In genomic region chr11:88315015-88315414, GRCh38 we compare ENCODE assay signal across 24 cellular contexts. TPM values are rescaled to one million over a fixed set of nuclear protein-coding genes. Genes with fewer than 3 reads are reported as not detected.
DNase-seq lines count a peak whose midpoint lies in the region; ATAC-seq and TF ChIP-seq lines count a peak whose summit lies in the region.
"Had no signal": no experiment of that assay in that cellular context is flagged by ENCODE, and none has a peak within 500 bp of the region (broad histone marks: within the 10 kb centered on the region; RNA-seq: fewer than 3 reads in every experiment).

No MANE protein-coding gene starts in this region.

- H2AFZ ChIP-seq in SK-N-SH (ENCODE audit: low read depth): no peak overlapping the region

- H3K4me1 Mint-ChIP-seq in MCF 10A (ENCODE audit: insufficient read depth, unreplicated experiment) (peaks cover 26% of the 10 kb centered on the region), mesothelial cell of epicardium (peaks cover 26% of the 10 kb centered on the region)
- peaks cover 54% of the 10 kb centered on the region for H3K4me1 Mint-ChIP-seq in central memory CD8-positive, alpha-beta T cell

- H4K20me1 ChIP-seq in SK-N-SH (ENCODE audit: insufficient read depth): no peaks in the 10 kb centered on the region

- no peaks in the 10 kb centered on the region for H3K9me3 ChIP-seq in breast epithelium
- no peaks in the 10 kb centered on the region for H3K9me3 ChIP-seq in upper lobe of right lung
- no peaks in the 10 kb centered on the region for H3K9me3 ChIP-seq in SK-N-SH
- H3K9me3 ChIP-seq: BLaER1, MG63, SJCRH30 had no signal

- H3K36me3 ChIP-seq in breast epithelium: no peaks in the 10 kb centered on the region
- peaks cover 3% of the 10 kb centered on the region for H3K36me3 ChIP-seq in upper lobe of right lung
- H3K36me3 ChIP-seq in SK-N-SH (replicated peaks in 1 of 2; ENCODE audit: control insufficient read depth in 1 of 2, insufficient read depth in 2 of 2, low read length in 1 of 2): no peaks in the 10 kb centered on the region
- H3K36me3 ChIP-seq: MG63, SJCRH30 had no signal

- H3K4me2 ChIP-seq in SK-N-SH: no peak overlapping the region
- H3K4me2 ChIP-seq: BLaER1 had no signal

- no peak for ATAC-seq in central memory CD8-positive, alpha-beta T cell (replicated peaks; ENCODE audit: extremely low read depth, poor library complexity, severe bottlenecking)
- peak; percentile 40 for ATAC-seq in upper lobe of right lung
- ATAC-seq: K562, PC-3, Right ventricle myocardium inferior had no signal

- no peak for TF ChIP-seq CTCF in MCF 10A (IDR thresholded peaks at IDR 0.05; ENCODE audit: unreplicated experiment)
- TF ChIP-seq CTCF in breast epithelium (IDR thresholded peaks at IDR 0.05): no peak
- TF ChIP-seq CTCF in mesothelial cell of epicardium (IDR thresholded peaks at IDR 0.05; ENCODE audit: unreplicated experiment): no peak
- TF ChIP-seq CTCF in upper lobe of right lung (IDR thresholded peaks at IDR 0.05): no peak
- TF ChIP-seq CTCF in SK-N-SH (IDR thresholded peaks at IDR 0.05): no peak

- H3K4me1 ChIP-seq in breast epithelium: no peaks in the 10 kb centered on the region
- peaks cover 18% of the 10 kb centered on the region for H3K4me1 ChIP-seq in upper lobe of right lung
- H3K4me1 ChIP-seq in SK-N-SH (ENCODE audit: control insufficient read depth in 1 of 2, insufficient read depth in 2 of 2, low read depth in 1 of 2, low read length in 1 of 2): peaks cover 0 to 11% of the 10 kb centered on the region in 2 experiments; a peak in 2 of 4 replicates
- H3K4me1 ChIP-seq: BLaER1, SJCRH30 had no signal

- 89% methylated on average over 2 of the region's 2 CpGs for WGBS in SK-N-SH (ENCODE audit: low lambda C conversion rate)

- TF ChIP-seq RAD21 in SK-N-SH (IDR thresholded peaks at IDR 0.05; ENCODE audit: low read length): no peak

- H3K9ac ChIP-seq in SK-N-SH: no peak overlapping the region
- H3K9ac ChIP-seq: BLaER1 had no signal

- H3K4me3 ChIP-seq in breast epithelium (no peak overlapping the region), upper lobe of right lung (no peak overlapping the region), SK-N-SH (ENCODE audit: low read depth in 2 of 2, low read length in 1 of 2) (no peak overlapping the region)
- H3K4me3 ChIP-seq: BLaER1, K562, MG63, SJCRH30 had no signal

- H3K4me3 Mint-ChIP-seq in MCF 10A (ENCODE audit: unreplicated experiment) (no peak overlapping the region), mesothelial cell of epicardium (no peak overlapping the region)
- no peak overlapping the region for H3K4me3 Mint-ChIP-seq in central memory CD8-positive, alpha-beta T cell
- H3K4me3 Mint-ChIP-seq: CD4-positive, alpha-beta T cell had no signal

- POLR2A ChIA-PET in MCF 10A (lab: Yijun Ruan, JAX) (interaction anchor here (1.1 to 1.5 kb wide), 2 partner anchors 23 to 136 kb away, joined by 3 read pairs; partner anchors contain the start of gene CTSC), SK-N-SH (lab: Yijun Ruan, JAX) (no interaction called here)

- no TSS peak for BruUV-seq in MCF 10A (replicated peaks; lab: Mats Ljungman, UMichigan)

- no peaks in the 10 kb centered on the region for H3K79me2 ChIP-seq in SK-N-SH (ENCODE audit: insufficient read depth)

- CTCF ChIA-PET in MCF 10A (lab: Yijun Ruan, JAX): interaction anchor here (1.0 kb wide), 1 partner anchor 27 kb away, joined by 3 read pairs; no protein-coding TSS in a partner anchor
- CTCF ChIA-PET in SK-N-SH (lab: Yijun Ruan, JAX): no interaction called here

- H3F3A ChIP-seq in SK-N-SH (replicated peaks; ENCODE audit: insufficient read depth): peaks cover 11% of the 10 kb centered on the region

- TF ChIP-seq POLR2A in breast epithelium (IDR thresholded peaks at IDR 0.05): no peak

- peak overlapping the region; percentile 85 for H3K27ac Mint-ChIP-seq in MCF 10A (ENCODE audit: low read depth, unreplicated experiment)
- H3K27ac Mint-ChIP-seq in central memory CD8-positive, alpha-beta T cell (ENCODE audit: low read depth): peak overlapping the region; percentile 15
- peak overlapping the region; percentile 60 for H3K27ac Mint-ChIP-seq in mesothelial cell of epicardium
- H3K27ac Mint-ChIP-seq: CD4-positive, alpha-beta T cell had no signal

- H3K27me3 Mint-ChIP-seq in MCF 10A (ENCODE audit: insufficient read depth, unreplicated experiment) (no peaks in the 10 kb centered on the region), mesothelial cell of epicardium (ENCODE audit: low read depth) (no peaks in the 10 kb centered on the region)
- no peaks in the 10 kb centered on the region for H3K27me3 Mint-ChIP-seq in central memory CD8-positive, alpha-beta T cell
- H3K27me3 Mint-ChIP-seq: CD4-positive, alpha-beta T cell had no signal

- DNase-seq in MCF 10A (ENCODE audit: unreplicated experiment) (no peak), breast epithelium (ENCODE audit: low spot score in 2 of 2) (no peak), mesothelial cell of epicardium (ENCODE audit: low spot score in 2 of 2, unreplicated experiment in 2 of 2) (no peak), upper lobe of right lung (no peak), SK-N-SH (no peak), HUDEP-2 (lab: John Stamatoyannopoulos, UW; ENCODE audit: unreplicated experiment in 76 of 76) (no peak)
- DNase-seq in central memory CD8-positive, alpha-beta T cell (ENCODE audit: low spot score in 2 of 2): no peak
- DNase-seq in stimulated activated CD4-positive, alpha-beta T cell treated with anti-CD3 and anti-CD28 coated beads, Interleukin-12 subunit alpha, Interleukin-12 subunit beta, amount 100 ng/mL, for 4 hours: no peak
- DNase-seq: CD4-positive, alpha-beta T cell; COR-L47; Kasumi-1; MG63; NCI-H1105 treated with DMSO at 0.1 percent for 48 hours; NCI-H146; NCI-H1930; NCI-H2107; NCI-H446; NCI-H524 treated with DMSO at 0.1 percent for 48 hours; NCI-H774; PC-3; SJCRH30 had no signal

- H3K36me3 Mint-ChIP-seq in MCF 10A (ENCODE audit: insufficient read depth, unreplicated experiment): no peaks in the 10 kb centered on the region
- peaks cover 18% of the 10 kb centered on the region for H3K36me3 Mint-ChIP-seq in central memory CD8-positive, alpha-beta T cell (ENCODE audit: insufficient read depth)
- H3K36me3 Mint-ChIP-seq in mesothelial cell of epicardium: peaks cover 23% of the 10 kb centered on the region

- H3K9me2 ChIP-seq in SK-N-SH: no peaks in the 10 kb centered on the region

- H3K27ac ChIP-seq in breast epithelium: no peak overlapping the region
- H3K27ac ChIP-seq in upper lobe of right lung: no peak overlapping the region
- no peak overlapping the region for H3K27ac ChIP-seq in SK-N-SH (ENCODE audit: low read depth in 2 of 2, low read length in 1 of 2)
- H3K27ac ChIP-seq: BLaER1, SJCRH30 had no signal

- no peaks in the 10 kb centered on the region for H3K9me3 Mint-ChIP-seq in MCF 10A (ENCODE audit: unreplicated experiment)
- H3K9me3 Mint-ChIP-seq in central memory CD8-positive, alpha-beta T cell: no peaks in the 10 kb centered on the region
- no peaks in the 10 kb centered on the region for H3K9me3 Mint-ChIP-seq in mesothelial cell of epicardium
- H3K9me3 Mint-ChIP-seq: CD4-positive, alpha-beta T cell had no signal

- no peaks in the 10 kb centered on the region for H3K27me3 ChIP-seq in breast epithelium
- H3K27me3 ChIP-seq in upper lobe of right lung: no peaks in the 10 kb centered on the region
- no peaks in the 10 kb centered on the region for H3K27me3 ChIP-seq in SK-N-SH (ENCODE audit: insufficient read depth)
- H3K27me3 ChIP-seq: BLaER1, MG63, SJCRH30 had no signal

- TF ChIP-seq EP300 in SK-N-SH (IDR thresholded peaks at IDR 0.05; ENCODE audit: borderline replicate concordance in 1 of 2, low read depth in 1 of 2, low read length in 1 of 2): no peak

- intact Hi-C loops in MCF 10A (cut with micrococcal nuclease): no loop called here
- intact Hi-C loops in breast epithelium (cut with DNase I; ENCODE audit: low total_unique reads): no loop called here
- intact Hi-C loops in upper lobe of right lung (cut with DNase I): no loop called here

TF ChIP-seq in SK-N-SH, 30 proteins besides CTCF, POLR2A, EP300 and RAD21 (continues in another document):
- TF ChIP-seq IRF3 (IDR thresholded peaks at IDR 0.05; ENCODE audit: low read depth, low read length) (no peak), ELF1 (IDR thresholded peaks at IDR 0.05) (no peak), RCOR1 (IDR thresholded peaks at IDR 0.05; ENCODE audit: low read length) (no peak), POLR2AphosphoS5 (IDR thresholded peaks at IDR 0.05; ENCODE audit: low read depth, low read length) (no peak), MXI1 (IDR thresholded peaks at IDR 0.05; ENCODE audit: low read depth, low read length) (no peak), ZBTB33 (IDR thresholded peaks at IDR 0.05; ENCODE audit: borderline replicate concordance, low read depth) (no peak), GABPA (IDR thresholded peaks at IDR 0.05; ENCODE audit: low read depth) (no peak)

RNA-seq across cellular contexts. Expression of gene CTSC, which starts 22.5 kb away (rescaled TPM):
- 79.1 and 103 TPM in 2 replicates for total RNA-seq in MCF 10A (2022)
- total RNA-seq in breast epithelium: 100 to 1,000 TPM in 1 of 3 donors, 10 to 100 TPM in 2; 56.0 to 103 (median 64.1) TPM
- total RNA-seq in mesothelial cell of epicardium: 230 to 233 TPM (median 233 TPM) in 3 replicates
- total RNA-seq in upper lobe of right lung: 278 TPM
- 101 and 104 TPM in 2 replicates for polyA plus RNA-seq in SK-N-SH (2012; rRNA removed)
- polyA plus RNA-seq in SK-N-SH (2012; cell fraction: cytosol; rRNA removed): 92.4 and 111 TPM in 2 replicates
- polyA plus RNA-seq in SK-N-SH (2012; cell fraction: nucleus; rRNA removed): 25.4 and 47.1 TPM in 2 replicates

Comparison
In these comparisons a context has a peak if more than half of its experiments do, and no peak if none do; other contexts are left out.
1. H3K27ac Mint-ChIP-seq: peak in every context shown above with its lines; median percentile 85 in MCF 10A; 60 in mesothelial cell of epicardium; 15 in central memory CD8-positive, alpha-beta T cell.